ENCODE assay signal across 18 cellular contexts in the genomic region with DNA sequence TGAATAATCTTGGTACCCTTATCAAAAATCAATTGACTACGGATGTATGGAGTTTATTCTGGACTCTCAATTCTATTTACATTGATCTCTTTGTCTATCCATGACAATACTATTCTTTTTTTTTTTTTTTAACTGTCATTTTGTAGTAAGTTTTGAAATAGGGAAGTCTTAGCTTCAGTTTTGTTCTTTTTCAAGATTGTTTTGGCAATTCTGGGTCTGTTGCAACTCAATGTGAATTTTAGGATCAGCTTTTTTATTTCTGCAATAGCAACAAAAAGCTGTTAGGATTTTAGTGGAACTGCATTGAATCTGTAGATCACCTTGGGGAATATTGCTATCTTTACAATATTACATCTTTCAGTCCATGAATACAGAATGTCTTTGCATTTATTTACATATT. TPM values are rescaled to one million over a fixed set of nuclear protein-coding genes. Genes with fewer than 3 reads are reported as not detected.
"Had no signal": no experiment of that assay in that cellular context is flagged by ENCODE, and none has a peak within 500 bp of the region (broad histone marks: within the 10 kb centered on the region; RNA-seq: fewer than 3 reads in every experiment).

No MANE protein-coding gene starts in this region.

- H3K4me1 Mint-ChIP-seq: brain had no signal

- H3K27ac Mint-ChIP-seq: activated CD4-positive, alpha-beta T cell treated with anti-CD3 and anti-CD28 coated beads, Interleukin-2, amount 10 ng/mL, durations not matched to agents 7 days and 5 days; activated naive CD8-positive, alpha-beta T cell treated with anti-CD3 and anti-CD28 coated beads, Interleukin-2, amount 10 ng/mL, durations not matched to agents 7 days and 5 days; activated T-helper 1 cell treated with anti-CD3 and anti-CD28 coated beads, Interleukin-12 subunit alpha, Interleukin-12 subunit beta, Interleukin-2, Interleukin-4 antibody, amounts not matched to agents 30 ng/mL and 10 ng/mL and 1 ng/mL, durations not matched to agents 14 hours and 24 hours and 36 hours; brain; natural killer cell treated with Interleukin-12 subunit alpha and Interleukin-12 subunit beta and Interleukin-15 and Interleukin-18, amount 100 ng/mL, for 72 hours; stimulated activated effector memory CD8-positive, alpha-beta T cell treated with anti-CD3 and anti-CD28 coated beads, Interleukin-12 subunit alpha, Interleukin-12 subunit beta, amount 100 ng/mL, for 72 hours had no signal

- H3K27me3 Mint-ChIP-seq: activated CD4-positive, alpha-beta T cell treated with anti-CD3 and anti-CD28 coated beads, Interleukin-2, amount 10 ng/mL, durations not matched to agents 7 days and 5 days; activated naive CD8-positive, alpha-beta T cell treated with anti-CD3 and anti-CD28 coated beads, Interleukin-2, amount 10 ng/mL, durations not matched to agents 7 days and 5 days; brain; central memory CD8-positive, alpha-beta T cell had no signal

- ATAC-seq: foreskin keratinocyte; left ventricle myocardium superior; natural killer cell treated with Interleukin-12 subunit alpha and Interleukin-12 subunit beta and Interleukin-15 and Interleukin-18, amount 100 ng/mL, for 72 hours; stimulated activated effector memory CD8-positive, alpha-beta T cell treated with anti-CD3 and anti-CD28 coated beads, Interleukin-12 subunit alpha, Interleukin-12 subunit beta, amount 100 ng/mL, for 72 hours had no signal

- H3K4me3 Mint-ChIP-seq: activated CD4-positive, alpha-beta T cell treated with anti-CD3 and anti-CD28 coated beads, Interleukin-2, amount 10 ng/mL, durations not matched to agents 7 days and 5 days; activated naive CD8-positive, alpha-beta T cell treated with anti-CD3 and anti-CD28 coated beads, Interleukin-2, amount 10 ng/mL, durations not matched to agents 7 days and 5 days; activated T-helper 1 cell treated with anti-CD3 and anti-CD28 coated beads, Interleukin-12 subunit alpha, Interleukin-12 subunit beta, Interleukin-2, Interleukin-4 antibody, amounts not matched to agents 30 ng/mL and 10 ng/mL and 1 ng/mL, durations not matched to agents 14 hours and 24 hours and 36 hours; brain; central memory CD8-positive, alpha-beta T cell; natural killer cell treated with Interleukin-12 subunit alpha and Interleukin-12 subunit beta and Interleukin-15 and Interleukin-18, amount 100 ng/mL, for 72 hours; stimulated activated effector memory CD8-positive, alpha-beta T cell treated with anti-CD3 and anti-CD28 coated beads, Interleukin-12 subunit alpha, Interleukin-12 subunit beta, amount 100 ng/mL, for 72 hours had no signal

- H3K36me3 Mint-ChIP-seq: brain; natural killer cell treated with Interleukin-12 subunit alpha and Interleukin-12 subunit beta and Interleukin-15 and Interleukin-18, amount 100 ng/mL, for 72 hours had no signal

- DNase-seq: activated CD4-positive, alpha-beta T cell treated with anti-CD3 and anti-CD28 coated beads, Interleukin-2, amount 10 ng/mL, durations not matched to agents 7 days and 5 days; activated naive CD4-positive, alpha-beta T cell; activated naive CD8-positive, alpha-beta T cell treated with anti-CD3 and anti-CD28 coated beads, Interleukin-2, amount 10 ng/mL, durations not matched to agents 7 days and 5 days; effector CD8-positive, alpha-beta T cell; foreskin keratinocyte; kidney glomerular epithelial cell; left ventricle myocardium superior; mesendoderm; nucleus accumbens; posterior cingulate gyrus; retina; tibial artery; uterus had no signal

- H3K9me3 Mint-ChIP-seq: activated T-helper 1 cell treated with anti-CD3 and anti-CD28 coated beads, Interleukin-12 subunit alpha, Interleukin-12 subunit beta, Interleukin-2, Interleukin-4 antibody, amounts not matched to agents 30 ng/mL and 10 ng/mL and 1 ng/mL, durations not matched to agents 14 hours and 24 hours and 36 hours; brain; central memory CD8-positive, alpha-beta T cell; natural killer cell treated with Interleukin-12 subunit alpha and Interleukin-12 subunit beta and Interleukin-15 and Interleukin-18, amount 100 ng/mL, for 72 hours had no signal

RNA-seq across cellular contexts. Expression of gene BTLA, which starts 21.4 kb away (rescaled TPM):
- total RNA-seq: foreskin keratinocyte, left ventricle myocardium superior had no signal
